Comparison of ENCODE assay signal across 1 cellular context in genomic region chr3:39362812-39363211, GRCh38.
TF ChIP-seq lines count a peak whose summit lies in the region.

No MANE protein-coding gene starts in this region.

TF ChIP-seq in HepG2, 621 proteins besides CTCF, POLR2A, EP300 and RAD21:
- TF ChIP-seq NR2F6 (IDR thresholded peaks at IDR 0.05) (peak; percentile 56), NR2F6 (CRISPR knock-in tag; IDR thresholded peaks at IDR 0.05) (no peak), DRAP1 (CRISPR knock-in tag; IDR thresholded peaks at IDR 0.05) (no peak), JUND (CRISPR knock-in tag; IDR thresholded peaks at IDR 0.05) (no peak), CEBPB (IDR thresholded peaks at IDR 0.05; ENCODE audit: borderline replicate concordance, low read depth, low read length) (0 out of 2 replicates have a peak, but pooled peaks have one; percentile 4), AHDC1 (CRISPR knock-in tag; IDR thresholded peaks at IDR 0.05; ENCODE audit: borderline replicate concordance) (no peak), ZNF749 (CRISPR knock-in tag; IDR thresholded peaks at IDR 0.05; ENCODE audit: borderline replicate concordance) (no peak), GABPB1 (CRISPR knock-in tag; IDR thresholded peaks at IDR 0.05) (no peak), GATAD2A (CRISPR knock-in tag; IDR thresholded peaks at IDR 0.05) (peak; percentile 32; the same call in 1 of the 2 replicates), RCOR2 (CRISPR knock-in tag; IDR thresholded peaks at IDR 0.05) (no peak), ZNF563 (CRISPR knock-in tag; IDR thresholded peaks at IDR 0.05) (no peak), SOX6 (IDR thresholded peaks at IDR 0.05) (no peak), SOX6 (CRISPR knock-in tag; IDR thresholded peaks at IDR 0.05) (0 out of 2 replicates have a peak, but pooled peaks have one; percentile 30), CERS6 (CRISPR knock-in tag; IDR thresholded peaks at IDR 0.05) (no peak), NR2F2 (IDR thresholded peaks at IDR 0.05; ENCODE audit: borderline replicate concordance, low read depth) (0 out of 2 replicates have a peak, but pooled peaks have one; percentile 42), KAT2B (IDR thresholded peaks at IDR 0.05; ENCODE audit: borderline replicate concordance, low read depth, low read length) (no peak), ZNF773 (CRISPR knock-in tag; IDR thresholded peaks at IDR 0.05; ENCODE audit: borderline replicate concordance) (no peak), MIER3 (CRISPR knock-in tag; IDR thresholded peaks at IDR 0.05; ENCODE audit: borderline replicate concordance) (no peak), PAX8 (CRISPR knock-in tag; IDR thresholded peaks at IDR 0.05; ENCODE audit: borderline replicate concordance) (no peak), ZSCAN5A (CRISPR knock-in tag; IDR thresholded peaks at IDR 0.05; ENCODE audit: borderline replicate concordance) (no peak), ZNF766 (CRISPR knock-in tag; IDR thresholded peaks at IDR 0.05; ENCODE audit: borderline replicate concordance) (no peak), IRF1 (CRISPR knock-in tag; IDR thresholded peaks at IDR 0.05; ENCODE audit: low read depth) (no peak), ZNF841 (CRISPR knock-in tag; IDR thresholded peaks at IDR 0.05; ENCODE audit: borderline replicate concordance) (no peak), ZFP36L2 (CRISPR knock-in tag; IDR thresholded peaks at IDR 0.05) (no peak)
